8 cellular contexts compared by ENCODE assay signal in genomic region chr15:28107111-28107893, GRCh38. TPM values are rescaled to one million over a fixed set of nuclear protein-coding genes. Genes with fewer than 3 reads are reported as not detected.
DNase-seq lines count a peak whose midpoint lies in the region; ATAC-seq and TF ChIP-seq lines count a peak whose summit lies in the region.

No MANE protein-coding gene starts in this region.

- H3K4me3 Mint-ChIP-seq in effector memory CD8-positive, alpha-beta T cell, result peak overlapping the region; percentile 83

- TF ChIP-seq CTCF in uterus (IDR thresholded peaks at IDR 0.05) (no peak), BE2C (IDR thresholded peaks at IDR 0.05; ENCODE audit: low read depth, low read length) (no peak)

- H3K4me3 ChIP-seq in mesodermal cell (ENCODE audit: extremely low read depth, insufficient read depth, low read length, poor library complexity, severe bottlenecking) (peak overlapping the region; percentile 41), uterus (peak overlapping the region; percentile 27 to 37), HAP-1 (no peak overlapping the region), BE2C (ENCODE audit: low read depth, low read length) (no peak overlapping the region)

- peaks cover 7 to 13% of the 10 kb centered on the region in 2 donors for H3K4me1 Mint-ChIP-seq in effector memory CD8-positive, alpha-beta T cell (ENCODE audit: low read depth in 2 of 2)

- H3K9me3 Mint-ChIP-seq in effector memory CD8-positive, alpha-beta T cell, result no peaks in the 10 kb centered on the region

- H3K9me3 ChIP-seq in mesodermal cell (ENCODE audit: control insufficient read depth, low read length), result no peaks in the 10 kb centered on the region
- no peaks in the 10 kb centered on the region for H3K9me3 ChIP-seq in uterus
- no peaks in the 10 kb centered on the region for H3K9me3 ChIP-seq in HAP-1
- no peaks in the 10 kb centered on the region for H3K9me3 ChIP-seq in BE2C

- no peaks in the 10 kb centered on the region for H3K4me1 ChIP-seq in mesodermal cell (ENCODE audit: control insufficient read depth, insufficient read depth, low read length, poor library complexity, severe bottlenecking)
- peaks cover 0 to 6% of the 10 kb centered on the region in 2 donors for H3K4me1 ChIP-seq in uterus
- no peaks in the 10 kb centered on the region for H3K4me1 ChIP-seq in HAP-1
- no peaks in the 10 kb centered on the region for H3K4me1 ChIP-seq in BE2C

- intact Hi-C loops in uterus (cut with DNase I; ENCODE audit: low total_unique reads), result no loop called here

- ATAC-seq in effector memory CD8-positive, alpha-beta T cell (replicated peaks), result peak; percentile 39

- H3K27me3 ChIP-seq in uterus, result no peaks in the 10 kb centered on the region
- no peaks in the 10 kb centered on the region for H3K27me3 ChIP-seq in HAP-1 (ENCODE audit: low read depth)
- H3K27me3 ChIP-seq in BE2C, result no peaks in the 10 kb centered on the region

- peaks cover 20% of the 10 kb centered on the region for H3K36me3 ChIP-seq in mesodermal cell (ENCODE audit: control insufficient read depth, insufficient read depth, low read length)
- no peaks in the 10 kb centered on the region for H3K36me3 ChIP-seq in uterus
- peaks cover 8% of the 10 kb centered on the region; the same call in 1 of the 2 replicates for H3K36me3 ChIP-seq in HAP-1 (replicated peaks)
- peaks cover 11% of the 10 kb centered on the region for H3K36me3 ChIP-seq in BE2C

- TF ChIP-seq POLR2A in uterus (IDR thresholded peaks at IDR 0.05), result no peak

- H3K27ac Mint-ChIP-seq in effector memory CD8-positive, alpha-beta T cell, result peak overlapping the region in 1 of 2 donors; percentile 79

- H3K27ac ChIP-seq in mesodermal cell (ENCODE audit: low read depth, low read length, severe bottlenecking) (no peak overlapping the region), uterus (no peak overlapping the region)

- peaks cover 15% of the 10 kb centered on the region for H3K36me3 Mint-ChIP-seq in effector memory CD8-positive, alpha-beta T cell (ENCODE audit: insufficient read depth)

- H3K27me3 Mint-ChIP-seq in effector memory CD8-positive, alpha-beta T cell, result peaks cover 18 to 32% of the 10 kb centered on the region in 2 donors

- 9 to 12% methylated on average over 52 to 58 of the region's 62 CpGs for WGBS in mesodermal cell (ENCODE audit: insufficient coverage in 2 of 2), 2 experiments

- in situ Hi-C loops in HAP-1 (cut with MboI; ENCODE audit: low sequenced_read_pairs), result no loop called here

- peak; percentile 18 for DNase-seq in stimulated activated CD4-positive, alpha-beta T cell treated with anti-CD3 and anti-CD28 coated beads, Interleukin-12 subunit alpha, Interleukin-12 subunit beta, amount 100 ng/mL, for 4 hours
- no peak for DNase-seq in stimulated activated CD4-positive, alpha-beta T cell treated with anti-CD3 and anti-CD28 coated beads, Interleukin-2, amount 100 ng/mL, for 48 hours
- DNase-seq in effector memory CD8-positive, alpha-beta T cell, result no peak
- DNase-seq in uterus (no peak), NCI-H1417 (lab: John Stamatoyannopoulos, UW) (no peak), HAP-1 (ENCODE audit: low spot score in 2 of 2) (no peak), BE2C (no peak)

RNA-seq across cellular contexts. Expression of gene OCA2, which starts 8.2 kb away (rescaled TPM):
- polyA plus RNA-seq in mesodermal cell (2013, experiment 1 of 2), result 0.18 TPM
- polyA plus RNA-seq in mesodermal cell (2013, experiment 2 of 2), result 0.20 TPM
- 1 to 10 TPM in 1 of 4 donors, under 1 TPM in 1, not detected in 2; 0.55 to 4.6 TPM for total RNA-seq in uterus
- not detected for polyA plus RNA-seq in BE2C (2012; ENCODE audit: insufficient read depth, insufficient read length, low read depth)

Comparison
In these comparisons a context has a peak if more than half of its experiments do, and no peak if none do; other contexts are left out.
1. H3K4me3 ChIP-seq: peak in mesodermal cell (single experiment) and uterus (2 of 2); none in HAP-1 (single experiment) and BE2C (single experiment).